In the genomic region with DNA sequence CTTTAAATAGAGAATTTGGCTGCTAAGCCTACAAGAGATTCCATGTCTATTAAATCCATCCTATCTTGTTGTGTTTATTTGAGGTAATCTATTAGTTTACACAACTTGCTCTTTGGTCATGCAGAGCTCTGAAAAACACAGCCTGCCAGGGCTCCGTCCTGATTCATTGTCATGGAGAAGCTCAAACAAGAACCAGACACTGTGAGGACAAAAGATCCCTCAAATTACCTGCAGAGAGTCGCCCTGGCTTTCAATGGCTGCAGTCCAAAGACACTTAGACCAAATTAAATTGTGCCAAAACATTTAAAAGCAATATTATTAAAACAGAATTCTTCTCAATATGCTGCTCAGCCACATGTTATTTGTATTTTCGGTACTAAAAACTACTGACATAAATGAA, we compare ENCODE assay signal across 2 cellular contexts.
A peak's percentile ranks its signal among the peaks of the same experiment; 100 is the strongest.
TF ChIP-seq lines count a peak whose summit lies in the region.

No MANE protein-coding gene starts in this region.

TF ChIP-seq in H1, 55 proteins besides CTCF, POLR2A, EP300 and RAD21 (continues in another document):
- no peak for TF ChIP-seq JUN (IDR thresholded peaks at IDR 0.05; ENCODE audit: low read depth, low read length)
- no peak for TF ChIP-seq RXRA (IDR thresholded peaks at IDR 0.05; ENCODE audit: insufficient read depth, low read depth, low read length)
- TF ChIP-seq EGR1 (IDR thresholded peaks at IDR 0.05; ENCODE audit: borderline replicate concordance, low read depth, low read length): no peak
- TF ChIP-seq JUND (IDR thresholded peaks at IDR 0.05; ENCODE audit: low read length): no peak
- TF ChIP-seq SAP30 (IDR thresholded peaks at IDR 0.05; ENCODE audit: insufficient read depth, insufficient replicate concordance, low read length): no peak
- TF ChIP-seq POU5F1 (IDR thresholded peaks at IDR 0.05; ENCODE audit: low read depth, low read length): peak; percentile 94; the same call in 1 of the 2 replicates
- TF ChIP-seq SP2 (IDR thresholded peaks at IDR 0.05; ENCODE audit: low read length): no peak
- no peak for TF ChIP-seq RNF2 (IDR thresholded peaks at IDR 0.05; ENCODE audit: borderline replicate concordance, low read depth, low read length, missing control alignments, poor library complexity, severe bottlenecking)
- TF ChIP-seq CBX8 (IDR thresholded peaks at IDR 0.05; ENCODE audit: borderline replicate concordance, low read depth, low read length): no peak
- no peak for TF ChIP-seq TEAD4 (IDR thresholded peaks at IDR 0.05; ENCODE audit: low read depth, low read length)
- peak; percentile 36; the same call in 1 of the 2 replicates for TF ChIP-seq SP1 (IDR thresholded peaks at IDR 0.05; ENCODE audit: low read depth, low read length)
- TF ChIP-seq KDM1A (IDR thresholded peaks at IDR 0.05; ENCODE audit: borderline replicate concordance, low read length): no peak
- TF ChIP-seq GABPA (IDR thresholded peaks at IDR 0.05; ENCODE audit: borderline replicate concordance, insufficient read depth, low read length): no peak
- no peak for TF ChIP-seq RFX5 (IDR thresholded peaks at IDR 0.05; ENCODE audit: borderline replicate concordance, low read depth, low read length)
- TF ChIP-seq SIN3A (conservative IDR thresholded peaks at IDR 0.05 in 1 of 2, IDR thresholded peaks at IDR 0.05 in 1 of 2; ENCODE audit: low read depth in 1 of 2, low read length in 2 of 2): no peak
- TF ChIP-seq, protein P1, sequence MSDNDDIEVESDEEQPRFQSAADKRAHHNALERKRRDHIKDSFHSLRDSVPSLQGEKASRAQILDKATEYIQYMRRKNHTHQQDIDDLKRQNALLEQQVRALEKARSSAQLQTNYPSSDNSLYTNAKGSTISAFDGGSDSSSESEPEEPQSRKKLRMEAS (IDR thresholded peaks at IDR 0.05): no peak
- no peak for TF ChIP-seq RBBP5 (IDR thresholded peaks at IDR 0.05; ENCODE audit: borderline replicate concordance, low read depth, low read length)
- TF ChIP-seq, protein P2, sequence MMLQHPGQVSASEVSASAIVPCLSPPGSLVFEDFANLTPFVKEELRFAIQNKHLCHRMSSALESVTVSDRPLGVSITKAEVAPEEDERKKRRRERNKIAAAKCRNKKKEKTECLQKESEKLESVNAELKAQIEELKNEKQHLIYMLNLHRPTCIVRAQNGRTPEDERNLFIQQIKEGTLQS (IDR thresholded peaks at IDR 0.05; ENCODE audit: insufficient read depth, low read depth, low read length): no peak
- no peak for TF ChIP-seq HDAC6 (IDR thresholded peaks at IDR 0.05; ENCODE audit: low read depth, low read length)
- TF ChIP-seq MAFK (IDR thresholded peaks at IDR 0.05; ENCODE audit: low read depth, low read length): no peak
- TF ChIP-seq HDAC2 (IDR thresholded peaks at IDR 0.05; ENCODE audit: borderline replicate concordance in 1 of 2, low read depth in 2 of 2, low read length in 2 of 2): peak in 1 of 2 experiments; percentile 69; a peak in 1 of 4 replicates
- no peak for TF ChIP-seq SUZ12 (IDR thresholded peaks at IDR 0.05; ENCODE audit: low read length)
- TF ChIP-seq, protein P3, sequence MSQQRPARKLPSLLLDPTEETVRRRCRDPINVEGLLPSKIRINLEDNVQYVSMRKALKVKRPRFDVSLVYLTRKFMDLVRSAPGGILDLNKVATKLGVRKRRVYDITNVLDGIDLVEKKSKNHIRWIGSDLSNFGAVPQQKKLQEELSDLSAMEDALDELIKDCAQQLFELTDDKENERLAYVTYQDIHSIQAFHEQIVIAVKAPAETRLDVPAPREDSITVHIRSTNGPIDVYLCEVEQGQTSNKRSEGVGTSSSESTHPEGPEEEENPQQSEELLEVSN (IDR thresholded peaks at IDR 0.05): no peak
- TF ChIP-seq, protein P4, sequence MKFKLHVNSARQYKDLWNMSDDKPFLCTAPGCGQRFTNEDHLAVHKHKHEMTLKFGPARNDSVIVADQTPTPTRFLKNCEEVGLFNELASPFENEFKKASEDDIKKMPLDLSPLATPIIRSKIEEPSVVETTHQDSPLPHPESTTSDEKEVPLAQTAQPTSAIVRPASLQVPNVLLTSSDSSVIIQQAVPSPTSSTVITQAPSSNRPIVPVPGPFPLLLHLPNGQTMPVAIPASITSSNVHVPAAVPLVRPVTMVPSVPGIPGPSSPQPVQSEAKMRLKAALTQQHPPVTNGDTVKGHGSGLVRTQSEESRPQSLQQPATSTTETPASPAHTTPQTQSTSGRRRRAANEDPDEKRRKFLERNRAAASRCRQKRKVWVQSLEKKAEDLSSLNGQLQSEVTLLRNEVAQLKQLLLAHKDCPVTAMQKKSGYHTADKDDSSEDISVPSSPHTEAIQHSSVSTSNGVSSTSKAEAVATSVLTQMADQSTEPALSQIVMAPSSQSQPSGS (IDR thresholded peaks at IDR 0.05; ENCODE audit: low read length): 0 out of 2 replicates have a peak, but pooled peaks have one; percentile 33
- no peak for TF ChIP-seq BRCA1 (IDR thresholded peaks at IDR 0.05; ENCODE audit: low read depth, low read length)
- peak; percentile 86 for TF ChIP-seq YY1 (IDR thresholded peaks at IDR 0.05; ENCODE audit: low read depth, low read length)
- peak; percentile 26 to 69 for TF ChIP-seq BCL11A (IDR thresholded peaks at IDR 0.05; ENCODE audit: low read depth in 2 of 2, low read length in 2 of 2)
- no peak for TF ChIP-seq KDM5A (IDR thresholded peaks at IDR 0.05; ENCODE audit: low read length)
- TF ChIP-seq GTF2F1 (IDR thresholded peaks at IDR 0.05; ENCODE audit: borderline replicate concordance, low read depth, low read length): no peak
- no peak for TF ChIP-seq TBP (IDR thresholded peaks at IDR 0.05; ENCODE audit: low read depth, low read length)
- no peak for TF ChIP-seq ASH2L (IDR thresholded peaks at IDR 0.05; ENCODE audit: low read length)

TF ChIP-seq in HepG2, 621 proteins besides CTCF, POLR2A, EP300 and RAD21:
- TF ChIP-seq, protein P5, sequence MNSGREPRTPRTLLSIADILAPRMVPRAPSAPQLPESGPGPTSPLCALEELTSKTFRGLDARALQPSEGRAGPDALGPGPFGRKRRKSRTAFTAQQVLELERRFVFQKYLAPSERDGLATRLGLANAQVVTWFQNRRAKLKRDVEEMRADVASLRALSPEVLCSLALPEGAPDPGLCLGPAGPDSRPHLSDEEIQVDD (CRISPR knock-in tag; IDR thresholded peaks at IDR 0.05; ENCODE audit: borderline replicate concordance): no peak
- TF ChIP-seq FOXP1 (IDR thresholded peaks at IDR 0.05) (no peak), FOXP1 (CRISPR knock-in tag; IDR thresholded peaks at IDR 0.05) (peak; percentile 23; the same call in 1 of the 2 replicates)
